ENCODE assay signal across 11 cellular contexts in the genomic region with DNA sequence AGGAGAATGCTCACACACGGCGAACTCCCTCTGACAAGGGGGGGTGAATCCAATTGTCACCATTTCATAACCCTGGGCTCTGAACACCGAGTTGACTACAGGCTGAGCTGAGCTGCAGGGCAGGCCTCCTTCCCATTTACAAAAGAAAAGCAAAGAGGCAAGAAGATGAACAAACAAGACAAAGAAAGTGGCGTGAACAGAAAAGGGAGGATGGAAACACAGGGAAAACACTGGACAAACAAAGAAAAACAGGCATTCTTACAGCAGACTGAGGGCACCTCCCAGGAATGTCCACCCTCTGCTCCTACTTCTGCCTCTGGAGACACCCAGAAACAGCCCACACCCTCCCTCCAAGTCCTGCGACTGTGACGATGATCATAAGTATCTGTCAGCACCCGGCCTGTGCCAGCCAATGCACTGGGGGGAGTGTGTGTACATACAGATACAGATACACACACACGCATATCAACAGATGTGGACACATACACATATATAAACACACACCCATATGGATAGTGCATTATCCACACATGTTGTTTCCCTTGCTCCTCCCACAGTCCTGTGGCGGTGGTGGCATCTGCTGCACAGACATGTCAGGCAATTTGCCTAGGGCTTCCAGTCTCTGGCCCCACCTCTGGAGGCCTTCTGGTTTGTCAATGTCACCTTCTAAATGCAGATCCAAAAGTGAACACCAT.
A peak's percentile ranks its signal among the peaks of the same experiment; 100 is the strongest.
DNase-seq lines count a peak whose midpoint lies in the region; ATAC-seq and TF ChIP-seq lines count a peak whose summit lies in the region.
"Had no signal": no experiment of that assay in that cellular context is flagged by ENCODE, and none has a peak within 500 bp of the region (broad histone marks: within the 10 kb centered on the region; RNA-seq: fewer than 3 reads in every experiment).

No MANE protein-coding gene starts in this region.

- CTCF ChIA-PET in activated naive CD4-positive, alpha-beta T cell treated with anti-CD3 and anti-CD28 coated beads for 36 hours (lab: Charles Lee) = interaction anchor here (0.5 to 1.8 kb wide), 7 partner anchors 10 to 81 kb away, joined by 3 to 7 read pairs (median 5); no protein-coding TSS in a partner anchor

- H3K9me3 ChIP-seq in testis = no peaks in the 10 kb centered on the region
- H3K9me3 ChIP-seq: SJSA1 had no signal

- 44 to 52% methylated on average over 9 of the region's 9 CpGs for WGBS in testis, 2 donors

- peaks cover 76% of the 10 kb centered on the region for H3K4me1 Mint-ChIP-seq in activated naive CD4-positive, alpha-beta T cell treated with anti-CD3 and anti-CD28 coated beads for 36 hours (ENCODE audit: low read depth)

- H3K9me3 Mint-ChIP-seq in activated naive CD4-positive, alpha-beta T cell treated with anti-CD3 and anti-CD28 coated beads for 36 hours = no peaks in the 10 kb centered on the region
- H3K9me3 Mint-ChIP-seq: activated naive CD4-positive, alpha-beta T cell treated with anti-CD3 and anti-CD28 coated beads, Interleukin-2, amount 50 U/mL, for 72 hours had no signal

- H3K27me3 ChIP-seq in testis = no peaks in the 10 kb centered on the region
- H3K27me3 ChIP-seq: SJSA1 had no signal

- TF ChIP-seq CTCF in cardiac fibroblast (IDR thresholded peaks at IDR 0.05; ENCODE audit: low read depth, low read length) (no peak), testis (IDR thresholded peaks at IDR 0.05) (no peak)

- H3K27ac ChIP-seq in testis = peak overlapping the region; percentile 35 to 41
- H3K27ac ChIP-seq: C4-2B, SJSA1 had no signal

- no peak overlapping the region for H3K27ac Mint-ChIP-seq in activated naive CD4-positive, alpha-beta T cell treated with anti-CD3 and anti-CD28 coated beads for 36 hours

- ATAC-seq in left colon (peak; percentile 73), HG02970 (IDR thresholded peaks at IDR 0.05; ENCODE audit: low FRiP score, unreplicated experiment) (no peak)

- no peaks in the 10 kb centered on the region for H3K27me3 Mint-ChIP-seq in activated naive CD4-positive, alpha-beta T cell treated with anti-CD3 and anti-CD28 coated beads for 36 hours (ENCODE audit: low read depth)

- no peak for TF ChIP-seq POLR2A in testis (IDR thresholded peaks at IDR 0.05)

- H3K4me3 Mint-ChIP-seq in activated naive CD4-positive, alpha-beta T cell treated with anti-CD3 and anti-CD28 coated beads for 36 hours = no peak overlapping the region

- H3K4me3 ChIP-seq in cardiac fibroblast (replicated peaks in 1 of 2; ENCODE audit: low read depth in 2 of 2, low read length in 2 of 2) (no peak overlapping the region), testis (no peak overlapping the region)
- H3K4me3 ChIP-seq: SJSA1 had no signal

- peaks cover 45% of the 10 kb centered on the region for H3K4me1 ChIP-seq in testis
- H3K4me1 ChIP-seq: SJSA1 had no signal

- peak; percentile 30 for DNase-seq in activated naive CD4-positive, alpha-beta T cell treated with anti-CD3 and anti-CD28 coated beads for 36 hours
- no peak for DNase-seq in activated naive CD4-positive, alpha-beta T cell (lab: John Stamatoyannopoulos, UW)
- DNase-seq in cardiac fibroblast (ENCODE audit: low read depth in 2 of 2) = peak; percentile 6 to 32
- no peak for DNase-seq in left colon
- peak; percentile 52 for DNase-seq in testis
- no peak for DNase-seq in stimulated activated CD4-positive, alpha-beta T cell treated with anti-CD3 and anti-CD28 coated beads, Interleukin-2, amount 100 ng/mL, for 48 hours
- DNase-seq in NCI-H1417 treated with DMSO at 0.1 percent for 48 hours (lab: John Stamatoyannopoulos, UW) = no peak

- no peaks in the 10 kb centered on the region for H3K36me3 ChIP-seq in testis (ENCODE audit: low read depth, missing control alignments)

- peaks cover 20% of the 10 kb centered on the region for H3K36me3 Mint-ChIP-seq in activated naive CD4-positive, alpha-beta T cell treated with anti-CD3 and anti-CD28 coated beads for 36 hours (ENCODE audit: low read depth)

- intact Hi-C loops in activated naive CD4-positive, alpha-beta T cell treated with anti-CD3 and anti-CD28 coated beads for 36 hours (cut with micrococcal nuclease) = no loop called here
- intact Hi-C loops in left colon (cut with DNase I, micrococcal nuclease) = no loop called here
- intact Hi-C loops in testis (cut with DNase I; ENCODE audit: low total_unique reads) = no loop called here

Comparison
In these comparisons a context has a peak if more than half of its experiments do, and no peak if none do; other contexts are left out.
1. DNase-seq: peak in activated naive CD4-positive, alpha-beta T cell treated with anti-CD3 and anti-CD28 coated beads for 36 hours (single experiment), cardiac fibroblast (2 of 2) and testis (single experiment); none in activated naive CD4-positive, alpha-beta T cell (0 of 4), left colon (0 of 2), stimulated activated CD4-positive, alpha-beta T cell treated with anti-CD3 and anti-CD28 coated beads, Interleukin-2, amount 100 ng/mL, for 48 hours (0 of 2) and NCI-H1417 treated with DMSO at 0.1 percent for 48 hours (single experiment).